Comparison of ENCODE assay signal across 16 cellular contexts in the genomic region with DNA sequence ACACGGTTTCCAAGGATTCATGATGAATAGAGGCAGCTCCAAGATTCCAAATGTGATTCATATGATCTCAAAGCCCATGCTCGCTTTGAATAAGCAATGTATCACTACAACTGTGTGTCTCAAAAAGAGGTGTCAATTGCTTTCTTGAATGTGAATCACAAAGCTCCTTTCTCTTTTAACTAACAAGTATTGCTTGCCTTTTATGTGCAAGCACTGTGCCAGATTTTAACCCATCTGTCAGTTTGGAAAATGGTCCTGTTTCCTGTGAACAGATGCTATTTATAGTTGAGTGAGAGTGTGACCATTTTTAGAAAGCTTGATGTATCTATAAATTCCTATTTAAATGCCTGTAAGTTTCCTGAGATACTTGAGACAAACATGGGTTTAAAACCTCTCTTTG.
"Had no signal": no experiment of that assay in that cellular context is flagged by ENCODE, and none has a peak within 500 bp of the region (broad histone marks: within the 10 kb centered on the region; RNA-seq: fewer than 3 reads in every experiment).

No MANE protein-coding gene starts in this region.

- ATAC-seq: activated CD8-positive, alpha-beta T cell treated with anti-CD3 and anti-CD28 coated beads, Interleukin-2, amount 10 ng/mL, durations not matched to agents 7 days and 5 days; body of pancreas; foreskin keratinocyte; left ventricle myocardium superior; natural killer cell treated with Interleukin-12 subunit alpha and Interleukin-12 subunit beta and Interleukin-15 and Interleukin-18, amount 100 ng/mL, for 72 hours; stimulated activated naive B cell treated with anti-CD40 and anti-IgM and Interleukin-4, amounts not matched to agents 10 μg/mL and 1 μg/mL and 100 μg/mL, for 72 hours had no signal

- DNase-seq: activated CD4-positive, alpha-beta T cell treated with anti-CD3 and anti-CD28 coated beads, Interleukin-2, amount 50 U/mL, for 1 hour; activated CD4-positive, CD25-positive, alpha-beta regulatory T cell treated with anti-CD3 and anti-CD28 coated beads, Interleukin-2, amount 50 U/mL, for 72 hours; activated CD8-positive, alpha-beta T cell treated with anti-CD3 and anti-CD28 coated beads, Interleukin-2, amount 10 ng/mL, durations not matched to agents 7 days and 5 days; activated gamma-delta T cell; body of pancreas; effector memory CD4-positive, alpha-beta T cell; foreskin keratinocyte; left ventricle myocardium superior; midbrain; stimulated activated CD4-positive, alpha-beta T cell treated with anti-CD3 and anti-CD28 coated beads, Interleukin-2, amount 100 ng/mL, for 48 hours; stimulated activated CD8-positive, alpha-beta memory T cell treated with anti-CD3 and anti-CD28 coated beads, Interleukin-4, amount 100 ng/mL, for 48 hours; stimulated activated naive B cell treated with anti-CD40 and anti-IgM and Interleukin-4, amounts not matched to agents 10 μg/mL and 1 μg/mL and 100 μg/mL, for 72 hours; testis; uterus; WERI-Rb-1 had no signal
